8 cellular contexts compared by ENCODE assay signal in the genomic region with DNA sequence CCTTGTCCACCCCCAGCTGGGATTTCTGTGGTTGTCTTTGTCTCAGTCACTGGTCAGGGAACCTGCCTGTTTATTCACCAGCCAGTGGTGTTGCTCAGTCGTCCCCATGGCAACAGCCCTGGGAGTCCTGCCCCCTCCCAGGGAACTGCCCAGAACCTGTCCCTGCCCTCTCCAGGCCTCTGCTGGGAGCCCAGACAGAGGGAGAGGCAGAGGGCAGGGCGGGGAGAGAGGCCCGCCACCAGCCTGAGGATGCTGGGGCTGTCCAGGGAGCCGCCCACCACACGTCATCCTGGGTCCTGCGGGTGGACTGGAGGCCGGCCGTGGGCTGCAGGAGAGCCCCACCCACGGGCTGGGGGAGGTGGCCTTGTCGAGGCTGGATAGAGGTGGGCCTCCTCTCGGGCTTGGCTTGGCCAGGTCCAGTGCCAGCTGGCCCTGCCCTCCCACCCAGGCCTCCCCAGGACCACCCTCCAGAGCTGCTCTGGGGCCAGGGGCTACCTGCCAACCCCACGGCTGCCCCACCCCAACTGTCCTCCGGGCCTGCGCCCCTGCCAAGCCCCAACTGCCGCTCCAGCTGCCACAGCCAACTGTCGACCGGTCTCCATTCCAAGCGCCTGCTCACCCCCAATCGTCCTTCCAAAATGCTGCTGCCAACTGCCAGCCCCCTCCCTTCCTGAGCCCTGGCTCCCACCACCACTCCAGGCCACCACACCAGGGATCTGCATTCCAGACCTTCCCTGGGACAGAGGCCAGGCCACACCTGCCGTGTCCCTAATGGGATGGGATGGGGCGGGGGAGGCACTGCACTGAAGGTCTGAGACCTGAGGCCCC. TPM values are rescaled to one million over a fixed set of nuclear protein-coding genes. Genes with fewer than 3 reads are reported as not detected.
A peak's percentile ranks its signal among the peaks of the same experiment; 100 is the strongest.
DNase-seq lines count a peak whose midpoint lies in the region; ATAC-seq, FAIRE-seq and TF ChIP-seq lines count a peak whose summit lies in the region.

No MANE protein-coding gene starts in this region.

- intact Hi-C loops in stomach (cut with DNase I; ENCODE audit: low total_unique reads) = no loop called here

- H3K4me3 ChIP-seq in bronchial epithelial cell (ENCODE audit: low read depth, low read length) (no peak overlapping the region), stomach (no peak overlapping the region)

- H3K27ac ChIP-seq in stomach = peak overlapping the region in 4 of 5 donors; percentile 20 to 74 (median 60)

- no peak for FAIRE-seq in bronchial epithelial cell (lab: Jason Lieb, UNC)

- no peaks in the 10 kb centered on the region for H3K9me3 ChIP-seq in stomach

- TF ChIP-seq CTCF in GM20000 (IDR thresholded peaks at IDR 0.05; ENCODE audit: extremely low read depth, missing control alignments) = no peak
- no peak for TF ChIP-seq CTCF in bronchial epithelial cell (IDR thresholded peaks at IDR 0.05; ENCODE audit: insufficient read depth, low read length, severe bottlenecking)
- TF ChIP-seq CTCF in stomach (IDR thresholded peaks at IDR 0.05) = no peak

- WGBS in stomach, 5 donors = 32 to 61% (median 40%) methylated on average over 13 to 21 of the region's 21 CpGs

- DNase-seq in GM20000 (ENCODE audit: low spot score) (peak; percentile 77), NCI-H460 (ENCODE audit: extremely low read depth, low read depth) (peak; percentile 55), bronchial epithelial cell (ENCODE audit: low read depth) (peak; percentile 89), inferior parietal cortex (ENCODE audit: extremely low spot score) (peak; percentile 59), stomach (peak; percentile 87), T-helper 1 cell (no peak)

- ATAC-seq in HG03159 (IDR thresholded peaks at IDR 0.05; ENCODE audit: unreplicated experiment) = no peak
- no peak for ATAC-seq in activated CD4-positive, CD25-positive, alpha-beta regulatory T cell treated with anti-CD3 and anti-CD28 coated beads, Interleukin-2, amount 50 U/mL, for 24 hours

- no peak for TF ChIP-seq EP300 in stomach (IDR thresholded peaks at IDR 0.05)

- H3K27me3 ChIP-seq in bronchial epithelial cell (ENCODE audit: control insufficient read depth, insufficient read depth, low read length) = peaks cover 2% of the 10 kb centered on the region
- H3K27me3 ChIP-seq in stomach = peaks cover 0 to 26% (median 15%) of the 10 kb centered on the region in 3 donors

- H3K4me1 ChIP-seq in stomach = peaks cover 19 to 39% (median 38%) of the 10 kb centered on the region in 4 donors

- no peak for TF ChIP-seq POLR2A in stomach (IDR thresholded peaks at IDR 0.05)

- H3K36me3 ChIP-seq in bronchial epithelial cell (ENCODE audit: control insufficient read depth, insufficient read depth, low read length) (no peaks in the 10 kb centered on the region), stomach (no peaks in the 10 kb centered on the region)

RNA-seq across cellular contexts. Expression of gene ZBTB46, which starts 4.2 kb away (rescaled TPM):
- 0.20 and 0.30 TPM in 2 replicates for total RNA-seq in NCI-H460 (2014; rRNA removed; shearing (Covaris generic))
- 0.04 TPM in 1 of 2 replicates, not detected in the other for polyA plus RNA-seq in NCI-H460 (2014; cell fraction: nucleus; rRNA removed)
- total RNA-seq in bronchial epithelial cell = 0.53 and 2.0 TPM in 2 replicates
- 10 to 100 TPM in 1 of 5 donors, 1 to 10 TPM in 3, under 1 TPM in 1; 0.58 to 13.4 (median 4.1) TPM for total RNA-seq in stomach
- 1 to 10 TPM; 1.1 to 1.8 (median 1.7) TPM for polyA plus RNA-seq in stomach

RNA-seq across cellular contexts. Expression of gene ABHD16B, which starts 26.1 kb away (rescaled TPM):
- not detected in 2 replicates for total RNA-seq in NCI-H460 (2014; rRNA removed; shearing (Covaris generic))
- not detected in 2 replicates for polyA plus RNA-seq in NCI-H460 (2014; cell fraction: nucleus; rRNA removed)
- total RNA-seq in bronchial epithelial cell (not detected in 2 replicates), stomach (not detected)
- polyA plus RNA-seq in stomach = under 1 TPM in 2 of 3 donors, not detected in 1; 0.37 to 0.43 TPM

RNA-seq across cellular contexts. Expression of gene TPD52L2, which starts 29.8 kb away (rescaled TPM):
- total RNA-seq in NCI-H460 (2014; rRNA removed; shearing (Covaris generic)) = 97.6 and 103 TPM in 2 replicates
- polyA plus RNA-seq in NCI-H460 (2014; cell fraction: nucleus; rRNA removed) = 103 and 145 TPM in 2 replicates
- total RNA-seq in bronchial epithelial cell = 172 and 184 TPM in 2 replicates
- 10 to 100 TPM; 42.0 to 53.1 (median 45.5) TPM for total RNA-seq in stomach
- 10 to 100 TPM; 72.8 to 75.6 (median 73.3) TPM for polyA plus RNA-seq in stomach

RNA-seq across cellular contexts. Expression of gene DNAJC5, which starts 59.7 kb away (rescaled TPM):
- 30.7 and 31.9 TPM in 2 replicates for total RNA-seq in NCI-H460 (2014; rRNA removed; shearing (Covaris generic))
- polyA plus RNA-seq in NCI-H460 (2014; cell fraction: nucleus; rRNA removed) = 26.5 and 40.0 TPM in 2 replicates
- total RNA-seq in bronchial epithelial cell = 120 and 121 TPM in 2 replicates
- 10 to 100 TPM; 23.7 to 60.1 (median 52.7) TPM for total RNA-seq in stomach
- 10 to 100 TPM; 23.1 to 26.4 (median 25.6) TPM for polyA plus RNA-seq in stomach

Comparison
In these comparisons a context has a peak if more than half of its experiments do, and no peak if none do; other contexts are left out.
1. DNase-seq: peak in GM20000 (single experiment), NCI-H460 (single experiment), bronchial epithelial cell (single experiment), inferior parietal cortex (single experiment) and stomach (single experiment); none in T-helper 1 cell (0 of 5).